ENCODE assay signal across 14 cellular contexts in genomic region chr3:172685331-172686214, GRCh38.
DNase-seq lines count a peak whose midpoint lies in the region; ATAC-seq and TF ChIP-seq lines count a peak whose summit lies in the region.
"Had no signal": no experiment of that assay in that cellular context is flagged by ENCODE, and none has a peak within 500 bp of the region (broad histone marks: within the 10 kb centered on the region; RNA-seq: fewer than 3 reads in every experiment).

No MANE protein-coding gene starts in this region.

- peak; percentile 58 to 81 for ATAC-seq in activated CD4-positive, CD25-positive, alpha-beta regulatory T cell treated with anti-CD3 and anti-CD28 coated beads, Interleukin-2, amount 50 U/mL, for 24 hours
- no peak for ATAC-seq in memory B cell (ENCODE audit: low read depth)
- ATAC-seq in GM21723 (IDR thresholded peaks at IDR 0.05; ENCODE audit: unreplicated experiment) = no peak

- peak overlapping the region; percentile 1 for H3K27ac Mint-ChIP-seq in memory B cell

- no peak overlapping the region for H3K4me3 ChIP-seq in astrocyte of the spinal cord (ENCODE audit: low read depth, low read length)
- H3K4me3 ChIP-seq in WERI-Rb-1 (ENCODE audit: low read depth, low read length) = no peak overlapping the region
- H3K4me3 ChIP-seq: cardiac muscle cell, testis had no signal

- H3K9me3 ChIP-seq in WERI-Rb-1 (ENCODE audit: severe bottlenecking) = no peaks in the 10 kb centered on the region
- H3K9me3 ChIP-seq: neutrophil, testis had no signal

- no peaks in the 10 kb centered on the region for H3K36me3 ChIP-seq in WERI-Rb-1
- H3K36me3 ChIP-seq: cardiac muscle cell, neutrophil had no signal

- no peaks in the 10 kb centered on the region for H3K27me3 ChIP-seq in WERI-Rb-1 (ENCODE audit: insufficient read depth, low read depth, severe bottlenecking)
- H3K27me3 ChIP-seq: cardiac muscle cell, neutrophil, testis had no signal

- H3K4me1 Mint-ChIP-seq in memory B cell = peaks cover 5% of the 10 kb centered on the region

- TF ChIP-seq CTCF in astrocyte of the spinal cord (IDR thresholded peaks at IDR 0.05; ENCODE audit: low read depth, low read length) (no peak), WERI-Rb-1 (IDR thresholded peaks at IDR 0.05; ENCODE audit: low read depth, low read length) (no peak)

- H3K36me3 Mint-ChIP-seq in memory B cell = peaks cover 14% of the 10 kb centered on the region

- no peaks in the 10 kb centered on the region for H3K27me3 Mint-ChIP-seq in memory B cell

- no peaks in the 10 kb centered on the region for H3K9me3 Mint-ChIP-seq in memory B cell

- H3K4me3 Mint-ChIP-seq in memory B cell = no peak overlapping the region

- in situ Hi-C loops in astrocyte of the spinal cord (cut with HindIII; ENCODE audit: low sequenced_read_pairs) = no loop called here

- no peak for DNase-seq in activated CD4-positive, CD25-positive, alpha-beta regulatory T cell treated with anti-CD3 and anti-CD28 coated beads, Interleukin-2, amount 50 U/mL, for 72 hours
- peak; percentile 86 for DNase-seq in HPDE6-E6E7 (ENCODE audit: extremely low spot score)
- DNase-seq in astrocyte of the spinal cord (ENCODE audit: low read depth, low spot score) = peak; percentile 30
- DNase-seq in memory B cell (ENCODE audit: low spot score in 2 of 2) = no peak
- DNase-seq in WERI-Rb-1 = no peak
- no peak for DNase-seq in epidermal melanocyte (ENCODE audit: insufficient read length, low spot score)
- DNase-seq: 8988T, KG1, NCI-H1930, testis had no signal

- no peak overlapping the region for H3K27ac ChIP-seq in WERI-Rb-1
- H3K27ac ChIP-seq: cardiac muscle cell, neutrophil, testis had no signal

Comparison
In these comparisons a context has a peak if more than half of its experiments do, and no peak if none do; other contexts are left out.
1. ATAC-seq: peak in activated CD4-positive, CD25-positive, alpha-beta regulatory T cell treated with anti-CD3 and anti-CD28 coated beads, Interleukin-2, amount 50 U/mL, for 24 hours (2 of 2); none in memory B cell (single experiment) and GM21723 (single experiment).
2. DNase-seq: peak in HPDE6-E6E7 (single experiment) and astrocyte of the spinal cord (single experiment); none in activated CD4-positive, CD25-positive, alpha-beta regulatory T cell treated with anti-CD3 and anti-CD28 coated beads, Interleukin-2, amount 50 U/mL, for 72 hours (single experiment), memory B cell (0 of 2), WERI-Rb-1 (single experiment) and epidermal melanocyte (single experiment).